Comparison of ENCODE assay signal across 13 cellular contexts in genomic region chr2:178674122-178674521, GRCh38.
DNase-seq lines count a peak whose midpoint lies in the region; ATAC-seq and TF ChIP-seq lines count a peak whose summit lies in the region.
"Had no signal": no experiment of that assay in that cellular context is flagged by ENCODE, and none has a peak within 500 bp of the region (broad histone marks: within the 10 kb centered on the region; RNA-seq: fewer than 3 reads in every experiment).

No MANE protein-coding gene starts in this region.

- no peak overlapping the region for H2AFZ ChIP-seq in GM23338
- H2AFZ ChIP-seq in PC-3 (ENCODE audit: low read length) = no peak overlapping the region

- ATAC-seq in GM23338 = no peak
- ATAC-seq in PC-3 = peak; percentile 40; the same call in 1 of the 2 replicates
- ATAC-seq in GM18873 (IDR thresholded peaks at IDR 0.05; ENCODE audit: low FRiP score, unreplicated experiment) = no peak
- ATAC-seq in HG03442 (IDR thresholded peaks at IDR 0.05; ENCODE audit: unreplicated experiment) = no peak
- no peak for ATAC-seq in GM19023 (IDR thresholded peaks at IDR 0.05; ENCODE audit: unreplicated experiment)

- H3K36me3 Mint-ChIP-seq in GM23338 (ENCODE audit: low read depth) = no peaks in the 10 kb centered on the region

- no peak overlapping the region for H3K27ac ChIP-seq in GM23338 (ENCODE audit: low read depth)
- H3K27ac ChIP-seq in PC-3 (ENCODE audit: low read length) = no peak overlapping the region
- H3K27ac ChIP-seq: BLaER1, right atrium auricular region, SJSA1, WERI-Rb-1 had no signal

- H3K27me3 Mint-ChIP-seq in GM23338 (ENCODE audit: insufficient read depth, low read depth, poor library complexity) = no peaks in the 10 kb centered on the region

- H3F3A ChIP-seq in GM23338 (replicated peaks; ENCODE audit: low read depth) (no peaks in the 10 kb centered on the region), PC-3 (ENCODE audit: low read length, unreplicated experiment) (no peaks in the 10 kb centered on the region)

- H4K20me1 ChIP-seq in GM23338 (replicated peaks; ENCODE audit: insufficient read depth) (no peaks in the 10 kb centered on the region), PC-3 (ENCODE audit: low read length) (no peaks in the 10 kb centered on the region)
- H4K20me1 ChIP-seq: BLaER1 had no signal

- H3K9ac ChIP-seq in PC-3 (ENCODE audit: low read length) = no peak overlapping the region
- H3K9ac ChIP-seq: BLaER1 had no signal

- H3K27ac Mint-ChIP-seq in GM23338 = no peak overlapping the region

- H3K27me3 ChIP-seq in GM23338 (ENCODE audit: insufficient read depth) (no peaks in the 10 kb centered on the region), PC-3 (ENCODE audit: low read length) (peaks cover 34% of the 10 kb centered on the region)
- H3K27me3 ChIP-seq: BLaER1, right atrium auricular region, SJSA1 had no signal

- peak; percentile 47 to 55 for TF ChIP-seq CTCF in GM23338 (conservative IDR thresholded peaks at IDR 0.05; ENCODE audit: low read depth in 2 of 2)
- peak; percentile 55 for TF ChIP-seq CTCF in PC-3 (conservative IDR thresholded peaks at IDR 0.05; ENCODE audit: low read depth, low read length)
- peak; percentile 24 for TF ChIP-seq CTCF in fibroblast of mammary gland (conservative IDR thresholded peaks at IDR 0.05; ENCODE audit: control insufficient read depth, insufficient read depth, low read depth, low read length)

- CTCF ChIA-PET in PC-3 (lab: Charles Lee) = interaction anchor here (0.7 kb wide), 1 partner anchor 27 kb away, joined by 5 read pairs; no protein-coding TSS in a partner anchor

- H3K9me2 ChIP-seq in GM23338 (ENCODE audit: insufficient read depth) (no peaks in the 10 kb centered on the region), PC-3 (replicated peaks; ENCODE audit: low read length) (no peaks in the 10 kb centered on the region)

- H3K4me2 ChIP-seq in GM23338 = no peak overlapping the region
- H3K4me2 ChIP-seq in PC-3 (ENCODE audit: low read length) = no peak overlapping the region
- H3K4me2 ChIP-seq: BLaER1 had no signal

- no peaks in the 10 kb centered on the region for H3K9me3 ChIP-seq in PC-3 (ENCODE audit: low read length)
- H3K9me3 ChIP-seq: BLaER1, right atrium auricular region, SJSA1 had no signal

- H3K4me3 ChIP-seq in GM23338 (no peak overlapping the region), PC-3 (ENCODE audit: low read length) (no peak overlapping the region), fibroblast of mammary gland (ENCODE audit: control insufficient read depth, low read depth, low read length) (no peak overlapping the region)
- H3K4me3 ChIP-seq: BLaER1, right atrium auricular region, SJSA1 had no signal

- no peaks in the 10 kb centered on the region for H3K9me3 Mint-ChIP-seq in GM23338

- in situ Hi-C loops in ACHN (cut with HindIII; ENCODE audit: low pct_ligation_motif_present, low pct_unique_long_range_greater_than_20kb, low sequenced_read_pairs) = no loop called here

- H3K4me1 Mint-ChIP-seq in GM23338 = no peaks in the 10 kb centered on the region

- H3K4me3 Mint-ChIP-seq in GM23338 = no peak overlapping the region

- intact Hi-C loops in PC-3 (cut with micrococcal nuclease) = no loop called here

- POLR2A ChIA-PET in PC-3 (lab: Charles Lee; ENCODE audit: unreplicated experiment) = no interaction called here

- DNase-seq in ACHN (peak; percentile 4), GM23338 (ENCODE audit: low spot score) (peak; percentile 44), PC-3 (peak; percentile 52), fibroblast of mammary gland (ENCODE audit: low read depth) (no peak)
- DNase-seq: activated CD8-positive, alpha-beta memory T cell treated with anti-CD3 and anti-CD28 coated beads for 24 hours; amniotic stem cell; WERI-Rb-1 had no signal

- BruUV-seq in PC-3 (replicated peaks; lab: Mats Ljungman, UMichigan) = no TSS peak

- H3K36me3 ChIP-seq in GM23338 (ENCODE audit: insufficient read depth) (no peaks in the 10 kb centered on the region), PC-3 (ENCODE audit: low read depth, low read length) (no peaks in the 10 kb centered on the region)
- H3K36me3 ChIP-seq: BLaER1, SJSA1 had no signal

- H3K4me1 ChIP-seq in GM23338 (ENCODE audit: insufficient read depth) = no peaks in the 10 kb centered on the region
- H3K4me1 ChIP-seq in PC-3 (ENCODE audit: insufficient read depth, low read length) = no peaks in the 10 kb centered on the region
- H3K4me1 ChIP-seq: BLaER1, right atrium auricular region, SJSA1 had no signal

- H3K79me2 ChIP-seq in GM23338 (replicated peaks; ENCODE audit: insufficient read depth) (no peaks in the 10 kb centered on the region), PC-3 (ENCODE audit: low read length) (no peaks in the 10 kb centered on the region)

TF ChIP-seq in GM23338, 12 proteins besides CTCF, POLR2A, EP300 and RAD21 (continues in another document):
- TF ChIP-seq ZNF331 (CRISPR knock-in tag; IDR thresholded peaks at IDR 0.05; ENCODE audit: low read depth) = no peak
- no peak for TF ChIP-seq ZNF114 (CRISPR knock-in tag; IDR thresholded peaks at IDR 0.05)
- TF ChIP-seq REST (IDR thresholded peaks at IDR 0.05; ENCODE audit: unreplicated experiment) = no peak
- no peak for TF ChIP-seq CREB1 (CRISPR knock-in tag; IDR thresholded peaks at IDR 0.05; ENCODE audit: low read depth)
- no peak for TF ChIP-seq STAT1 (IDR thresholded peaks at IDR 0.05; ENCODE audit: unreplicated experiment)
- no peak for TF ChIP-seq EZH2phosphoT487 (IDR thresholded peaks at IDR 0.05; ENCODE audit: unreplicated experiment)
- TF ChIP-seq EZH2 (IDR thresholded peaks at IDR 0.05; ENCODE audit: low read depth, unreplicated experiment) = no peak
- TF ChIP-seq JUNB (IDR thresholded peaks at IDR 0.05; ENCODE audit: unreplicated experiment) = no peak
- no peak for TF ChIP-seq POLR2AphosphoS5 (IDR thresholded peaks at IDR 0.05; ENCODE audit: low read depth)
